25 cellular contexts compared by ENCODE assay signal in the genomic region with DNA sequence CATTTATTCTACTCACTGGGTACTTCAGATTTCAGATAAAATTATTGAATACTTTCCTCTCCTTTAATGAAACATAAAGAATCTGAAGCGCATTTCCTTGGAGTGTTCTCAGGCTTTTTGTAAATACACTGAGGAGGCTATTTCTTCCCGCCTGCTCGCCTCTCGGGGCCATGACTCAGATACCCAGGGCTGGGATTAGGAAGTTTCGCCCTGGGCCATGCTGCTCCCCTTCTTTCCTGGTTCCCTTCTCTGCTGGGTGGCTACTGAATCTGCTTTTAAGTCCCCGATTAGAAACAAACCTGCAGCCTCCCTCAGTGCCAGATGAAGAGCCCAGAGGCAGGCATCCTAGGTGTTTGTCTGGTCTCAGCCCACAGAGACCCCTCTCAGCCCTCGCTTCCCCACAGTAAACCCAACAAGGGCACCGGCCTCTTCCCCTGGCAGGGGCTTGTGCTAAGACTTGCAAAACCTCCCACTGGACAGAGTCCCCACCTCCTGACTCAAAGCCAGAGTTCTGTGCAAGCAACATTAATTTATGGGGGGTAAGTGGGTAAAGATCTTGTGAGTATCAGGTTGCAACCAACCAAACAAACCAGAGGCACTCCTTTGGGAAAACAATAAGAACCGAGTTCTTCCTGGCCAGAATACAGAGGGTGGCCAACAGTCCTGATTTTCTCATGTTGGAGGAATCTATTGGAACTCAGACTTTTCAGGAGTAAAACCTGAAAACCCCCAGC. TPM values are rescaled to one million over a fixed set of nuclear protein-coding genes. Genes with fewer than 3 reads are reported as not detected.
"Had no signal": no experiment of that assay in that cellular context is flagged by ENCODE, and none has a peak within 500 bp of the region (broad histone marks: within the 10 kb centered on the region; RNA-seq: fewer than 3 reads in every experiment).

No MANE protein-coding gene starts in this region.

- H3K27ac ChIP-seq: heart right ventricle, left ventricle myocardium inferior, parathyroid adenoma, stomach, transverse colon, uterus had no signal

- H2AFZ ChIP-seq: parathyroid adenoma had no signal

- H3K36me3 Mint-ChIP-seq: brain; natural killer cell; stimulated activated effector memory CD8-positive, alpha-beta T cell treated with anti-CD3 and anti-CD28 coated beads, Interleukin-12 subunit alpha, Interleukin-12 subunit beta, amount 100 ng/mL, for 72 hours had no signal

- H3K79me2 ChIP-seq: parathyroid adenoma had no signal

- H3K4me3 Mint-ChIP-seq: activated CD8-positive, alpha-beta T cell treated with anti-CD3 and anti-CD28 coated beads, Interleukin-2, amount 10 ng/mL, durations not matched to agents 7 days and 5 days; brain; natural killer cell; stimulated activated effector memory CD8-positive, alpha-beta T cell treated with anti-CD3 and anti-CD28 coated beads, Interleukin-12 subunit alpha, Interleukin-12 subunit beta, amount 100 ng/mL, for 72 hours had no signal

- H3K27me3 ChIP-seq: transverse colon, uterus had no signal

- H3K9ac ChIP-seq: parathyroid adenoma had no signal

- H3K36me3 ChIP-seq: heart right ventricle, left ventricle myocardium inferior, stomach, transverse colon, uterus had no signal

- DNase-seq: activated CD4-positive, alpha-beta T cell treated with anti-CD3 and anti-CD28 coated beads, Interleukin-2, amount 50 U/mL, for 1 hour; activated CD8-positive, alpha-beta T cell treated with anti-CD3 and anti-CD28 coated beads, Interleukin-2, amount 10 ng/mL, durations not matched to agents 7 days and 5 days; activated gamma-delta T cell treated with Interleukin-2 at 50 U/mL for 16 hours; activated T-cell treated with anti-CD3 and anti-CD28 coated beads, Interleukin-2, amount 50 U/mL, for 1 hour; aorta; effector CD8-positive, alpha-beta T cell; erythroblast; foreskin fibroblast; heart right ventricle; left ventricle myocardium inferior; midbrain; natural killer cell; right cardiac atrium; stimulated activated CD4-positive, alpha-beta T cell treated with anti-CD3 and anti-CD28 coated beads, Interleukin-2, amount 100 ng/mL, for 24 hours; stomach; transverse colon; uterus had no signal

- H3K4me1 ChIP-seq: heart right ventricle, left ventricle myocardium inferior, parathyroid adenoma, stomach, transverse colon, uterus had no signal

- ATAC-seq: activated CD4-positive, CD25-positive, alpha-beta regulatory T cell treated with anti-CD3 and anti-CD28 coated beads, Interleukin-2, amount 50 U/mL, for 24 hours; activated CD8-positive, alpha-beta T cell treated with anti-CD3 and anti-CD28 coated beads, Interleukin-2, amount 10 ng/mL, durations not matched to agents 7 days and 5 days; activated naive CD4-positive, alpha-beta T cell treated with anti-CD3 and anti-CD28 coated beads, Interleukin-2, amount 50 U/mL, for 72 hours; heart right ventricle; natural killer cell; right cardiac atrium; stimulated activated effector memory CD8-positive, alpha-beta T cell treated with anti-CD3 and anti-CD28 coated beads, Interleukin-12 subunit alpha, Interleukin-12 subunit beta, amount 100 ng/mL, for 72 hours had no signal

- H3K27ac Mint-ChIP-seq: activated CD8-positive, alpha-beta T cell treated with anti-CD3 and anti-CD28 coated beads, Interleukin-2, amount 10 ng/mL, durations not matched to agents 7 days and 5 days; activated naive CD4-positive, alpha-beta T cell treated with anti-CD3 and anti-CD28 coated beads, Interleukin-2, amount 50 U/mL, for 72 hours; brain; natural killer cell; stimulated activated effector memory CD8-positive, alpha-beta T cell treated with anti-CD3 and anti-CD28 coated beads, Interleukin-12 subunit alpha, Interleukin-12 subunit beta, amount 100 ng/mL, for 72 hours had no signal

- H3K9me3 ChIP-seq: transverse colon, uterus had no signal

- H3K4me1 Mint-ChIP-seq: natural killer cell; stimulated activated effector memory CD8-positive, alpha-beta T cell treated with anti-CD3 and anti-CD28 coated beads, Interleukin-12 subunit alpha, Interleukin-12 subunit beta, amount 100 ng/mL, for 72 hours had no signal

- H3K4me3 ChIP-seq: heart right ventricle, left ventricle myocardium inferior, stomach, transverse colon, uterus had no signal

RNA-seq across cellular contexts. Expression of a gene that starts 30.6 kb away (rescaled TPM):
- total RNA-seq: activated CD8-positive, alpha-beta T cell treated with anti-CD3 and anti-CD28 coated beads, Interleukin-2, amount 10 ng/mL, durations not matched to agents 7 days and 5 days; activated naive CD4-positive, alpha-beta T cell treated with anti-CD3 and anti-CD28 coated beads, Interleukin-2, amount 50 U/mL, for 72 hours; fibroblast of lung; natural killer cell; pulmonary artery endothelial cell; right cardiac atrium; stomach; T-helper 2 cell treated with Interferon-gamma antibody and Interleukin-4, amounts not matched to agents 100 ng/mL and 5 ng/mL, for 36 hours; transverse colon; uterus had no signal
